In genomic region chr14:105880616-105881015, GRCh38 we compare ENCODE assay signal across 21 cellular contexts.
DNase-seq lines count a peak whose midpoint lies in the region; ATAC-seq and TF ChIP-seq lines count a peak whose summit lies in the region.
"Had no signal": no experiment of that assay in that cellular context is flagged by ENCODE, and none has a peak within 500 bp of the region (broad histone marks: within the 10 kb centered on the region; RNA-seq: fewer than 3 reads in every experiment).

No MANE protein-coding gene starts in this region.

- ATAC-seq in activated naive CD8-positive, alpha-beta T cell treated with anti-CD3 and anti-CD28 coated beads, Interleukin-2, amount 10 ng/mL, durations not matched to agents 7 days and 5 days (ENCODE audit: low read depth): no peak
- no peak for ATAC-seq in activated naive CD8-positive, alpha-beta T cell treated with anti-CD3 and anti-CD28 coated beads, Interleukin-2, amount 50 U/mL, for 24 hours
- ATAC-seq: heart right ventricle had no signal

- POLR2A ChIA-PET in activated naive CD8-positive, alpha-beta T cell treated with anti-CD3 and anti-CD28 coated beads, Interleukin-2, amount 10 ng/mL, durations not matched to agents 7 days and 5 days (lab: Charles Lee): no interaction called here

- peak; percentile 21 for DNase-seq in activated naive CD8-positive, alpha-beta T cell treated with anti-CD3 and anti-CD28 coated beads, Interleukin-2, amount 10 ng/mL, durations not matched to agents 7 days and 5 days
- DNase-seq in activated naive CD8-positive, alpha-beta T cell treated with anti-CD3 and anti-CD28 coated beads, Interleukin-2, amount 50 U/mL, for 24 hours: no peak
- peak; percentile 2 for DNase-seq in WERI-Rb-1
- peak; percentile 85 for DNase-seq in mesenteric fat pad (ENCODE audit: low spot score)
- peak; percentile 57 for DNase-seq in type B pancreatic cell (ENCODE audit: extremely low spot score, unreplicated experiment)
- no peak for DNase-seq in UCSD-AML1 (lab: John Stamatoyannopoulos, UW; ENCODE audit: unreplicated experiment)
- DNase-seq in foreskin melanocyte: no peak
- DNase-seq in COLO829 (ENCODE audit: low spot score): no peak
- DNase-seq: anterior cingulate cortex; Calu3; EL; MV-4-11; NCI-H1694 treated with DMSO at 0.1 percent for 48 hours; NCI-H226; SHP77; stimulated activated CD4-positive, alpha-beta T cell treated with anti-CD3 and anti-CD28 coated beads, Interleukin-12 subunit alpha, Interleukin-12 subunit beta, amount 100 ng/mL, for 4 hours had no signal

- peaks cover 14% of the 10 kb centered on the region for H3K27me3 Mint-ChIP-seq in activated naive CD8-positive, alpha-beta T cell treated with anti-CD3 and anti-CD28 coated beads, Interleukin-2, amount 10 ng/mL, durations not matched to agents 7 days and 5 days
- H3K27me3 Mint-ChIP-seq in activated naive CD8-positive, alpha-beta T cell treated with anti-CD3 and anti-CD28 coated beads, Interleukin-2, amount 50 U/mL, for 24 hours: no peaks in the 10 kb centered on the region
- no peaks in the 10 kb centered on the region for H3K27me3 Mint-ChIP-seq in type B pancreatic cell

- H3K36me3 ChIP-seq in WERI-Rb-1: no peaks in the 10 kb centered on the region
- H3K36me3 ChIP-seq: BLaER1 treated with 17β-estradiol and CSF1 and Interleukin-3, amounts not matched to agents 10 nM and 100 nM; cardiac muscle cell; heart right ventricle; neutrophil had no signal

- H3K36me3 Mint-ChIP-seq in activated naive CD8-positive, alpha-beta T cell treated with anti-CD3 and anti-CD28 coated beads, Interleukin-2, amount 10 ng/mL, durations not matched to agents 7 days and 5 days: no peaks in the 10 kb centered on the region
- no peaks in the 10 kb centered on the region for H3K36me3 Mint-ChIP-seq in activated naive CD8-positive, alpha-beta T cell treated with anti-CD3 and anti-CD28 coated beads, Interleukin-2, amount 50 U/mL, for 24 hours (ENCODE audit: low read depth)
- no peaks in the 10 kb centered on the region for H3K36me3 Mint-ChIP-seq in type B pancreatic cell

- no peaks in the 10 kb centered on the region for H3K9me3 Mint-ChIP-seq in activated naive CD8-positive, alpha-beta T cell treated with anti-CD3 and anti-CD28 coated beads, Interleukin-2, amount 10 ng/mL, durations not matched to agents 7 days and 5 days
- H3K9me3 Mint-ChIP-seq in activated naive CD8-positive, alpha-beta T cell treated with anti-CD3 and anti-CD28 coated beads, Interleukin-2, amount 50 U/mL, for 24 hours: no peaks in the 10 kb centered on the region
- no peaks in the 10 kb centered on the region for H3K9me3 Mint-ChIP-seq in type B pancreatic cell
- H3K9me3 Mint-ChIP-seq: dendritic cell treated with granulocyte-macrophage colony-stimulating factor and Interleukin-4, amounts not matched to agents 40 ng/mL and 50 ng/mL, for 4 days had no signal

- peaks cover 4% of the 10 kb centered on the region for H3K4me1 Mint-ChIP-seq in activated naive CD8-positive, alpha-beta T cell treated with anti-CD3 and anti-CD28 coated beads, Interleukin-2, amount 10 ng/mL, durations not matched to agents 7 days and 5 days
- peaks cover 3% of the 10 kb centered on the region for H3K4me1 Mint-ChIP-seq in activated naive CD8-positive, alpha-beta T cell treated with anti-CD3 and anti-CD28 coated beads, Interleukin-2, amount 50 U/mL, for 24 hours
- H3K4me1 Mint-ChIP-seq in type B pancreatic cell (ENCODE audit: unreplicated experiment): no peaks in the 10 kb centered on the region

- peaks cover 86% of the 10 kb centered on the region for H3K27me3 ChIP-seq in WERI-Rb-1 (ENCODE audit: insufficient read depth, low read depth, severe bottlenecking)
- H3K27me3 ChIP-seq: BLaER1 treated with 17β-estradiol and CSF1 and Interleukin-3, amounts not matched to agents 10 nM and 100 nM; cardiac muscle cell had no signal

- H3K9me3 ChIP-seq in WERI-Rb-1 (ENCODE audit: severe bottlenecking): no peaks in the 10 kb centered on the region
- H3K9me3 ChIP-seq: BLaER1 treated with 17β-estradiol and CSF1 and Interleukin-3, amounts not matched to agents 10 nM and 100 nM; heart right ventricle; neutrophil had no signal

- no peak overlapping the region for H3K27ac Mint-ChIP-seq in activated naive CD8-positive, alpha-beta T cell treated with anti-CD3 and anti-CD28 coated beads, Interleukin-2, amount 10 ng/mL, durations not matched to agents 7 days and 5 days
- H3K27ac Mint-ChIP-seq in activated naive CD8-positive, alpha-beta T cell treated with anti-CD3 and anti-CD28 coated beads, Interleukin-2, amount 50 U/mL, for 24 hours: no peak overlapping the region
- H3K27ac Mint-ChIP-seq in type B pancreatic cell: no peak overlapping the region
- H3K27ac Mint-ChIP-seq: dendritic cell treated with granulocyte-macrophage colony-stimulating factor and Interleukin-4, amounts not matched to agents 40 ng/mL and 50 ng/mL, for 4 days had no signal

- H3K4me3 ChIP-seq in WERI-Rb-1 (ENCODE audit: low read depth, low read length): no peak overlapping the region
- H3K4me3 ChIP-seq: BLaER1 treated with 17β-estradiol and CSF1 and Interleukin-3, amounts not matched to agents 10 nM and 100 nM; cardiac muscle cell; heart right ventricle had no signal

- H3K27ac ChIP-seq in WERI-Rb-1: no peak overlapping the region
- H3K27ac ChIP-seq: BLaER1 treated with 17β-estradiol and CSF1 and Interleukin-3, amounts not matched to agents 10 nM and 100 nM; cardiac muscle cell; heart right ventricle; neutrophil had no signal

- TF ChIP-seq CTCF in WERI-Rb-1 (IDR thresholded peaks at IDR 0.05; ENCODE audit: low read depth, low read length) (no peak), type B pancreatic cell (conservative IDR thresholded peaks at IDR 0.05) (no peak)

- no peak overlapping the region for H3K4me3 Mint-ChIP-seq in activated naive CD8-positive, alpha-beta T cell treated with anti-CD3 and anti-CD28 coated beads, Interleukin-2, amount 10 ng/mL, durations not matched to agents 7 days and 5 days
- H3K4me3 Mint-ChIP-seq in activated naive CD8-positive, alpha-beta T cell treated with anti-CD3 and anti-CD28 coated beads, Interleukin-2, amount 50 U/mL, for 24 hours: no peak overlapping the region
- no peak overlapping the region for H3K4me3 Mint-ChIP-seq in type B pancreatic cell
- H3K4me3 Mint-ChIP-seq: dendritic cell treated with granulocyte-macrophage colony-stimulating factor and Interleukin-4, amounts not matched to agents 40 ng/mL and 50 ng/mL, for 4 days had no signal

Comparison
In these comparisons a context has a peak if more than half of its experiments do, and no peak if none do; other contexts are left out.
1. DNase-seq: peak in activated naive CD8-positive, alpha-beta T cell treated with anti-CD3 and anti-CD28 coated beads, Interleukin-2, amount 10 ng/mL, durations not matched to agents 7 days and 5 days (single experiment), WERI-Rb-1 (single experiment), mesenteric fat pad (single experiment) and type B pancreatic cell (single experiment); none in activated naive CD8-positive, alpha-beta T cell treated with anti-CD3 and anti-CD28 coated beads, Interleukin-2, amount 50 U/mL, for 24 hours (single experiment), UCSD-AML1 (single experiment), foreskin melanocyte (single experiment) and COLO829 (single experiment).